Comparison of ENCODE assay signal across 1 cellular context in the genomic region with DNA sequence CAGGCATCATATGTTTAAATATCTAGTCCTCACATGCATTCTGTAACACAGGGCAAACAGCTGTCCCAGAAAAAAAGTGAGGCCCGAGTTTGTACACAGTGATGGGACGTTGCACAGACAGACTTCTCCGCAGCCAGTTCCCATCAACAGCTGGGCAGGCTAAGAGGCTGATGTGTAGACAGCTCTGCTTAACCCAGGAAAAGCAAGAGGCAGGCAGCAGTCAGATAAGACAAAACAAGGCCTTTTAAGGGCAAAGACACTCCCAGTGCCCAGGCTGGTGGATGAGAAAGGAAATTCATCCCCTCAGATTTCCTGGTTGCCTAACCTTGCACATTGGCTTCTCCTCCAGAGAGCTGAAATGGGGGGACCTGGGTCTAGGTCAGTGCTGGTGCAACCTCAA.
A peak's percentile ranks its signal among the peaks of the same experiment; 100 is the strongest.
TF ChIP-seq lines count a peak whose summit lies in the region.

No MANE protein-coding gene starts in this region.

TF ChIP-seq in endothelial cell of umbilical vein, 7 proteins besides CTCF, POLR2A, EP300 and RAD21:
- TF ChIP-seq POLR2AphosphoS5 (IDR thresholded peaks at IDR 0.05; ENCODE audit: insufficient read depth, low read depth, low read length): peak; percentile 44
- peak; percentile 81 for TF ChIP-seq GATA2 (IDR thresholded peaks at IDR 0.05; ENCODE audit: insufficient read depth, insufficient read length, low read depth, low read length)
- TF ChIP-seq, protein P1, sequence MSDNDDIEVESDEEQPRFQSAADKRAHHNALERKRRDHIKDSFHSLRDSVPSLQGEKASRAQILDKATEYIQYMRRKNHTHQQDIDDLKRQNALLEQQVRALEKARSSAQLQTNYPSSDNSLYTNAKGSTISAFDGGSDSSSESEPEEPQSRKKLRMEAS (IDR thresholded peaks at IDR 0.05; ENCODE audit: insufficient read depth, insufficient read length): no peak
- TF ChIP-seq FOS (IDR thresholded peaks at IDR 0.05; ENCODE audit: borderline replicate concordance, insufficient read depth, low read length): no peak
